Comparison of ENCODE assay signal across 16 cellular contexts in genomic region chr14:52848626-52849025, GRCh38.
"Had no signal": no experiment of that assay in that cellular context is flagged by ENCODE, and none has a peak within 500 bp of the region (broad histone marks: within the 10 kb centered on the region; RNA-seq: fewer than 3 reads in every experiment).

No MANE protein-coding gene starts in this region.

- DNase-seq: activated CD4-positive, alpha-beta memory T cell treated with anti-CD3 and anti-CD28 coated beads, Interleukin-2, amount 10 ng/mL, durations not matched to agents 7 days and 5 days; activated CD4-positive, alpha-beta T cell treated with anti-CD3 and anti-CD28 coated beads for 4 hours; activated naive CD4-positive, alpha-beta T cell treated with anti-CD3 and anti-CD28 coated beads, Interleukin-2, amount 50 U/mL, for 16 hours; activated T-cell treated with anti-CD3 and anti-CD28 coated beads, Interleukin-2, amount 50 U/mL, for 24 hours; colonic mucosa; head of caudate nucleus; kidney glomerular epithelial cell; ovary; stimulated activated CD4-positive, alpha-beta T cell treated with anti-CD3 and anti-CD28 coated beads, Interleukin-1b, Interleukin-23, amount 100 ng/mL, for 48 hours; stomach; T-helper 17 cell; testis; upper lobe of left lung had no signal

- H3K36me3 ChIP-seq: cardiac muscle cell, colonic mucosa, esophagus muscularis mucosa, ovary, stomach, upper lobe of left lung had no signal

- H3K4me1 ChIP-seq: colonic mucosa had no signal

- H3K27me3 ChIP-seq: cardiac muscle cell, colonic mucosa, esophagus muscularis mucosa, ovary, stomach, testis, upper lobe of left lung had no signal

- H3K4me3 ChIP-seq: cardiac muscle cell, colonic mucosa, esophagus muscularis mucosa, ovary, stomach, testis, upper lobe of left lung had no signal

- ATAC-seq: sciatic nerve, T-helper 17 cell had no signal

- H3K9me3 ChIP-seq: colonic mucosa, esophagus muscularis mucosa, ovary, stomach, testis, upper lobe of left lung had no signal

- H3K27ac ChIP-seq: cardiac muscle cell, colonic mucosa, esophagus muscularis mucosa, ovary, stomach, testis, upper lobe of left lung had no signal
